ENCODE assay signal across 8 cellular contexts in genomic region chr22:19447388-19448075, GRCh38. TPM values are rescaled to one million over a fixed set of nuclear protein-coding genes. Genes with fewer than 3 reads are reported as not detected.
A peak's percentile ranks its signal among the peaks of the same experiment; 100 is the strongest.
DNase-seq lines count a peak whose midpoint lies in the region; ATAC-seq and TF ChIP-seq lines count a peak whose summit lies in the region.

C22orf39 (minus strand) TSS chr22:19447711; CDS start chr22:19447688, 23 bp downstream.

- H3K4me3 ChIP-seq in Panc1 (ENCODE audit: low read depth in 2 of 2, low read length in 2 of 2) (peak within 1 kb of the TSS; percentile 74 to 81), esophagus muscularis mucosa (peak within 1 kb of the TSS; percentile 86 to 95 (median 93)), muscle layer of duodenum (ENCODE audit: low read depth in 1 of 2, low read length in 2 of 2) (peak within 1 kb of the TSS; percentile 71 to 86)

- peak; percentile 72 for ATAC-seq in GM21717 (IDR thresholded peaks at IDR 0.05; ENCODE audit: unreplicated experiment)
- ATAC-seq in Panc1 = peak; percentile 93

- POLR2A ChIA-PET in Panc1 (lab: Charles Lee) = interaction anchor here (0.6 kb wide), 1 partner anchor 37 kb away, joined by 3 read pairs; no protein-coding TSS in a partner anchor

- CTCF ChIA-PET in Panc1 (lab: Charles Lee) = no interaction called here

- H3K36me3 ChIP-seq in Panc1 (ENCODE audit: control insufficient read depth, insufficient read depth, low read length) (no peaks in the 10 kb centered on the region; the same call in none of the 2 replicates), esophagus muscularis mucosa (peaks cover 13 to 51% (median 46%) of the 10 kb centered on the region in 4 donors), muscle layer of duodenum (ENCODE audit: control insufficient read depth in 1 of 2, insufficient read depth in 2 of 2, low read length in 2 of 2) (peaks cover 22 to 27% of the 10 kb centered on the region in 2 donors)

- TF ChIP-seq CTCF in Panc1 (IDR thresholded peaks at IDR 0.05) = no peak
- TF ChIP-seq CTCF in esophagus muscularis mucosa (IDR thresholded peaks at IDR 0.05) = no peak

- H3K9me3 ChIP-seq in Panc1 (ENCODE audit: control insufficient read depth, insufficient read depth, low read depth, low read length) (no peaks in the 10 kb centered on the region), esophagus muscularis mucosa (no peaks in the 10 kb centered on the region), muscle layer of duodenum (ENCODE audit: control insufficient read depth in 1 of 2, low read length in 2 of 2) (no peaks in the 10 kb centered on the region)

- H3K27me3 ChIP-seq in Panc1 (ENCODE audit: control insufficient read depth, insufficient read depth, low read length) (no peaks in the 10 kb centered on the region), esophagus muscularis mucosa (no peaks in the 10 kb centered on the region), muscle layer of duodenum (ENCODE audit: low read depth, low read length) (no peaks in the 10 kb centered on the region)

- H3K27ac ChIP-seq in Panc1 (ENCODE audit: low read length) (peak within 1 kb of the TSS; percentile 84), esophagus muscularis mucosa (replicated peaks in 1 of 4) (peak within 1 kb of the TSS; percentile 95 to 98 (median 96)), muscle layer of duodenum (ENCODE audit: low read length) (peak within 1 kb of the TSS; percentile 47)

- TF ChIP-seq EP300 in esophagus muscularis mucosa (IDR thresholded peaks at IDR 0.05) = no peak

- WGBS in esophagus muscularis mucosa = 0% methylated on average over 33 of the region's 83 CpGs

- peak; percentile 75 for TF ChIP-seq POLR2A in esophagus muscularis mucosa (IDR thresholded peaks at IDR 0.05; ENCODE audit: low read depth)

- intact Hi-C loops in Panc1 (cut with micrococcal nuclease; ENCODE audit: unreplicated experiment) = no loop called here
- intact Hi-C loops in esophagus muscularis mucosa (cut with DNase I) = no loop called here

- DNase-seq in DMS153 treated with DMSO at 0.1 percent for 48 hours (lab: John Stamatoyannopoulos, UW; ENCODE audit: unreplicated experiment) (peak; percentile 90), KG1 (lab: John Stamatoyannopoulos, UW) (peak; percentile 80), Panc1 (ENCODE audit: low read depth, low spot score) (peak; percentile 54), esophagus muscularis mucosa (ENCODE audit: extremely low spot score) (peak; percentile 98)
- peak; percentile 87 to 91 for DNase-seq in activated T-cell treated with anti-CD3 and anti-CD28 coated beads, Interleukin-2, amount 50 U/mL, for 48 hours
- peak; percentile 77 to 80 for DNase-seq in stimulated activated CD8-positive, alpha-beta memory T cell treated with anti-CD3 and anti-CD28 coated beads, Interleukin-7, amount 100 ng/mL, for 4 hours (ENCODE audit: low read depth in 2 of 2)

- no TSS peak for BruUV-seq in Panc1 (replicated peaks; lab: Mats Ljungman, UMichigan)

- in situ Hi-C loops in Panc1 (cut with HindIII; ENCODE audit: low pct_unique_long_range_greater_than_20kb, low sequenced_read_pairs) = no loop called here

- H3K4me1 ChIP-seq in Panc1 (ENCODE audit: control insufficient read depth, insufficient read depth, low read length) (peaks cover 16% of the 10 kb centered on the region; the same call in 1 of the 2 replicates), esophagus muscularis mucosa (peaks cover 19 to 53% (median 29%) of the 10 kb centered on the region in 4 donors), muscle layer of duodenum (ENCODE audit: control insufficient read depth in 1 of 2, insufficient read depth in 2 of 2, low read length in 2 of 2) (peaks cover 10 to 22% of the 10 kb centered on the region in 2 donors)

RNA-seq across cellular contexts. Expression of gene C22orf39, which starts in this region (rescaled TPM):
- total RNA-seq in Panc1 (2021; ENCODE audit: unreplicated experiment) = 20.5 TPM
- 25.8 TPM for polyA plus RNA-seq in Panc1 (2012; ENCODE audit: insufficient read length)
- total RNA-seq in esophagus muscularis mucosa = 100 to 1,000 TPM in 3 of 4 donors, 10 to 100 TPM in 1; 92.1 to 136 (median 111) TPM

Comparison
In these comparisons a context has a peak if more than half of its experiments do, and no peak if none do; other contexts are left out.
1. Peak in every context shown above with its lines: DNase-seq, ATAC-seq, H3K4me3 ChIP-seq and H3K27ac ChIP-seq.